ENCODE assay signal across 1 cellular context in the genomic region with DNA sequence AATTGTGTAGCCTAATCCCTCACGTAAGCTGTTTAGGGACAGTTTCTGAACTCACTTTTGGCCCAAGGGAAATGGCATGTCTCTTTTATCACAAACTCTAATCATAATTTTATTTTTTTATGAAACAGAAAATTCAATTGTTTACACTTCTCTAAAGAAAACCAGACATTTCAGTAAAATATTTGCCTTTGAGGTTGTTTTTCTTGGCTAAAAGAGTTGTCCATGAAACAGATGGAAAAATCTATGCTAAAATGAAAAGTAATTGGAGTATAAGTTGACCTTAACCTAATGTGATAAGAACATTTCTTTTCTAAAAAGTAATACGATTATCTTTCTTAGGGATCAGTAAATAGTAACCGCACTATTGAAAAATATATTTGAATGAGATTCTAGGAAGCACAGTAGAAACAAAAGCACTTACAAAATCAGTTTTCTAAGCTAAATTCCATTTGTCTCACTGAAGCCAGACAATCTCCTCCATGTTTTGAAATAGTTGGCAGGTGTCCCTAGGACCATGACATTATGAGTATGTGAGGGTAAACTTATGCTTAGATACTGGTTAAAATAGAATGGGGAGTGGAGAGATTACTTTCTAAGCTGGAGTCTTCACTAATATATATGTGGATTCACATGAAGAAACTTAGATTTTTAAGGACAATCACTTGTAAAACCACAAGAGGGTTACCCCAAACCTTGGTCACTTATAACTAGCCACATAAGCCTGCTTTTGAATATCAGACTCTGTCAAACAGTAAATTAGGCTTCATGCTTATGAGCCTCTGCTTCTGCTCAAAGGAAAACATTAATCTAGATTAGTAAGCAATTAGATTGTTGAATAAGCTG.
TF ChIP-seq lines count a peak whose summit lies in the region.

No MANE protein-coding gene starts in this region.

TF ChIP-seq in GM12878, 131 proteins besides CTCF, POLR2A, EP300 and RAD21:
- TF ChIP-seq PAX5 (IDR thresholded peaks at IDR 0.05; ENCODE audit: borderline replicate concordance, low read depth, low read length) = no peak
